ENCODE assay signal across 22 cellular contexts in the genomic region with DNA sequence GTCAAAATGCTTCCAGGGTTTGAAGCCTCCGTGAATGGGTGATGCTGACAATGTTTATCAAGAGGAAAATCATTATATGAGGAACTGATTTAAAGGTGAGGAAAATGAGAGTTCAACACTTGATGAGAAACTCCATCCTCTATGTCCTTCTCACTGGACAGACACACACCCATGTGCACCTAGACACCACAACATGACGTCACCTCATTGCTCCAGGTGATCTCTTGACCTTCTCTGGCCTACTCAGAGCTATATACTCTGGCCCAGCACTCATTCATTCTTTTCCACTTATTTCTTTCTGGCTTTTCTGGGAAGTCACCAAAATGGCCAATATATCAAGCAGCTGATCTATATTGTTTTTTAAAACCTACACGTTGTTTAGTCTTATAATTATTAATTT.
DNase-seq lines count a peak whose midpoint lies in the region; ATAC-seq, FAIRE-seq and TF ChIP-seq lines count a peak whose summit lies in the region.
"Had no signal": no experiment of that assay in that cellular context is flagged by ENCODE, and none has a peak within 500 bp of the region (broad histone marks: within the 10 kb centered on the region; RNA-seq: fewer than 3 reads in every experiment).

No MANE protein-coding gene starts in this region.

- no peak overlapping the region for H2BK5ac ChIP-seq in trophoblast cell (ENCODE audit: low read depth, low read length, poor library complexity)

- no peak for TF ChIP-seq EP300 in HepG2 (IDR thresholded peaks at IDR 0.05; ENCODE audit: low read depth in 2 of 2, low read length in 2 of 2)
- TF ChIP-seq EP300 in HepG2 (CRISPR knock-in tag; IDR thresholded peaks at IDR 0.05; ENCODE audit: borderline replicate concordance), result no peak

- in situ Hi-C loops in HepG2 (cut with HindIII; ENCODE audit: extremely low pct_ligation_motif_present, low pct_unique_long_range_greater_than_20kb), result no loop called here

- H4K12ac ChIP-seq in trophoblast cell (ENCODE audit: low read depth, low read length), result no peak overlapping the region

- H3K4me3 Mint-ChIP-seq in naive thymus-derived CD4-positive, alpha-beta T cell, result no peak overlapping the region
- H3K4me3 Mint-ChIP-seq: B cell; CD4-positive, CD25-positive, alpha-beta regulatory T cell; CD8-positive, alpha-beta T cell; GM23338 had no signal

- H3K79me2 ChIP-seq in HepG2 (ENCODE audit: insufficient read depth, low read length) (no peaks in the 10 kb centered on the region), Karpas-422 (ENCODE audit: low read length) (no peaks in the 10 kb centered on the region), trophoblast cell (ENCODE audit: control insufficient read depth, insufficient read depth, low read length, poor library complexity) (no peaks in the 10 kb centered on the region)

- H3K27me3 ChIP-seq in HepG2 (ENCODE audit: control insufficient read depth in 1 of 2, insufficient read depth in 2 of 2, low read length in 2 of 2) (no peaks in the 10 kb centered on the region), right lobe of liver (no peaks in the 10 kb centered on the region), Karpas-422 (ENCODE audit: low read length) (no peaks in the 10 kb centered on the region), trophoblast cell (ENCODE audit: insufficient read depth, low read length) (no peaks in the 10 kb centered on the region)
- H3K27me3 ChIP-seq in naive thymus-derived CD4-positive, alpha-beta T cell (ENCODE audit: control insufficient read depth in 2 of 2, insufficient read depth in 2 of 2, low read length in 2 of 2), result no peaks in the 10 kb centered on the region
- H3K27me3 ChIP-seq: BLaER1 had no signal

- no peak overlapping the region for H3K9ac ChIP-seq in HepG2 (ENCODE audit: insufficient read depth, low read depth, low read length)
- H3K9ac ChIP-seq in Karpas-422 (ENCODE audit: low read length), result no peak overlapping the region
- no peak overlapping the region for H3K9ac ChIP-seq in trophoblast cell (ENCODE audit: low read length)
- H3K9ac ChIP-seq: BLaER1 had no signal

- H3K9me2 ChIP-seq in Karpas-422 (replicated peaks; ENCODE audit: insufficient read depth, low read length), result no peaks in the 10 kb centered on the region

- no peak overlapping the region for H3K4me2 ChIP-seq in HepG2 (ENCODE audit: low read depth, low read length)
- no peak overlapping the region for H3K4me2 ChIP-seq in Karpas-422 (ENCODE audit: low read depth, low read length, poor library complexity, severe bottlenecking)
- H3K4me2 ChIP-seq in trophoblast cell (ENCODE audit: low read length), result no peak overlapping the region
- H3K4me2 ChIP-seq: BLaER1, GM23338 had no signal

- no peak for TF ChIP-seq CTCF in HepG2 (CRISPR knock-in tag; IDR thresholded peaks at IDR 0.05)
- no peak for TF ChIP-seq CTCF in right lobe of liver (IDR thresholded peaks at IDR 0.05)

- H4K91ac ChIP-seq in trophoblast cell (ENCODE audit: low read depth, low read length), result no peak overlapping the region

- H2BK12ac ChIP-seq in trophoblast cell (ENCODE audit: low read length), result no peak overlapping the region

- H3K18ac ChIP-seq in trophoblast cell (ENCODE audit: low read length), result no peak overlapping the region

- BruUV-seq in HepG2 (replicated peaks; lab: Mats Ljungman, UMichigan), result no TSS peak

- ATAC-seq in HepG2 (no peak), right lobe of liver (no peak)
- ATAC-seq in naive thymus-derived CD4-positive, alpha-beta T cell, result no peak
- ATAC-seq: CD8-positive, alpha-beta T cell; GM23338 had no signal

- H3K27ac ChIP-seq in HepG2 (ENCODE audit: extremely low read length, insufficient read depth, low read length) (no peak overlapping the region), right lobe of liver (no peak overlapping the region), Karpas-422 (ENCODE audit: low read length) (no peak overlapping the region), trophoblast cell (ENCODE audit: low read depth, low read length) (no peak overlapping the region)
- no peak overlapping the region for H3K27ac ChIP-seq in naive thymus-derived CD4-positive, alpha-beta T cell (ENCODE audit: low read depth, low read length)
- H3K27ac ChIP-seq: 22Rv1, BLaER1, C4-2B had no signal

- H3K4me1 ChIP-seq in HepG2 (ENCODE audit: insufficient read depth, low read length), result no peaks in the 10 kb centered on the region
- H3K4me1 ChIP-seq in right lobe of liver, result no peaks in the 10 kb centered on the region
- peaks cover 18% of the 10 kb centered on the region for H3K4me1 ChIP-seq in Karpas-422 (ENCODE audit: low read length)
- no peaks in the 10 kb centered on the region for H3K4me1 ChIP-seq in trophoblast cell (ENCODE audit: control insufficient read depth in 1 of 2, insufficient read depth in 2 of 2, low read length in 2 of 2)
- no peaks in the 10 kb centered on the region for H3K4me1 ChIP-seq in naive thymus-derived CD4-positive, alpha-beta T cell (ENCODE audit: control insufficient read depth in 2 of 2, insufficient read depth in 2 of 2, low read length in 2 of 2)
- H3K4me1 ChIP-seq: BLaER1, Caco-2 had no signal

- no peak for TF ChIP-seq POLR2A in HepG2 (IDR thresholded peaks at IDR 0.05; ENCODE audit: insufficient read depth in 1 of 2, low read depth in 2 of 2, low read length in 2 of 2)
- TF ChIP-seq POLR2A in right lobe of liver (IDR thresholded peaks at IDR 0.05), result no peak

- no peak overlapping the region for H3K14ac ChIP-seq in trophoblast cell (ENCODE audit: low read length)

- FAIRE-seq in HepG2 (lab: Jason Lieb, UNC), result no peak
- no peak for FAIRE-seq in RCC 7860 (lab: Jason Lieb, UNC)
- no peak for FAIRE-seq in HTR-8/SVneo (lab: Jason Lieb, UNC)
- FAIRE-seq: GM12891, GM18507 had no signal

- CTCF ChIA-PET in HepG2 (lab: Yijun Ruan, JAX; ENCODE audit: low intra/inter-chr PET ratio, low total read pairs), result no interaction called here
- CTCF ChIA-PET in naive thymus-derived CD4-positive, alpha-beta T cell (lab: Charles Lee), result no interaction called here

- no peaks in the 10 kb centered on the region for H4K20me1 ChIP-seq in HepG2 (ENCODE audit: insufficient read depth, low read length)
- no peaks in the 10 kb centered on the region for H4K20me1 ChIP-seq in Karpas-422 (ENCODE audit: insufficient read depth, low read depth, low read length)
- H4K20me1 ChIP-seq: BLaER1 had no signal

- H2AK5ac ChIP-seq in trophoblast cell (ENCODE audit: low read length), result no peak overlapping the region

- no peak for TF ChIP-seq RAD21 in HepG2 (CRISPR knock-in tag; IDR thresholded peaks at IDR 0.05)

- no peaks in the 10 kb centered on the region for H3K4me1 Mint-ChIP-seq in naive thymus-derived CD4-positive, alpha-beta T cell
- H3K4me1 Mint-ChIP-seq: B cell; CD4-positive, CD25-positive, alpha-beta regulatory T cell; GM23338 had no signal

- H3K27ac Mint-ChIP-seq in naive thymus-derived CD4-positive, alpha-beta T cell, result no peak overlapping the region
- H3K27ac Mint-ChIP-seq: B cell; CD4-positive, CD25-positive, alpha-beta regulatory T cell; CD8-positive, alpha-beta T cell; GM23338 had no signal

- H2AFZ ChIP-seq in HepG2 (ENCODE audit: low read length) (no peak overlapping the region), Karpas-422 (ENCODE audit: low read length) (0 out of 2 replicates have a peak overlapping the region, but pooled peaks have one; percentile 0), trophoblast cell (ENCODE audit: insufficient read depth, low read length, poor library complexity) (no peak overlapping the region)
- H2AFZ ChIP-seq: GM23338 had no signal

- H3K23ac ChIP-seq in trophoblast cell (ENCODE audit: low read length), result no peak overlapping the region

- intact Hi-C loops in HepG2 (cut with micrococcal nuclease; ENCODE audit: unreplicated experiment), result no loop called here
- intact Hi-C loops in right lobe of liver (cut with DNase I), result no loop called here
- intact Hi-C loops in naive thymus-derived CD4-positive, alpha-beta T cell (cut with micrococcal nuclease), result no loop called here

- H3K36me3 ChIP-seq in HepG2 (replicated peaks in 1 of 2; ENCODE audit: control insufficient read depth in 1 of 2, insufficient read depth in 2 of 2, low read length in 2 of 2), result no peaks in the 10 kb centered on the region
- no peaks in the 10 kb centered on the region for H3K36me3 ChIP-seq in right lobe of liver
- no peaks in the 10 kb centered on the region; the same call in 1 of the 2 replicates for H3K36me3 ChIP-seq in Karpas-422 (ENCODE audit: insufficient read depth, low read length)
- H3K36me3 ChIP-seq in trophoblast cell (ENCODE audit: control insufficient read depth in 1 of 2, insufficient read depth in 2 of 2, low read length in 2 of 2), result no peaks in the 10 kb centered on the region
- H3K36me3 ChIP-seq in naive thymus-derived CD4-positive, alpha-beta T cell (ENCODE audit: control insufficient read depth in 2 of 3, insufficient read depth in 3 of 3, low read length in 3 of 3), result no peaks in the 10 kb centered on the region
- H3K36me3 ChIP-seq: BLaER1, HAP-1 had no signal

- no peak overlapping the region for H4K8ac ChIP-seq in trophoblast cell (ENCODE audit: low read depth, low read length)

- DNase-seq in HepG2 (ENCODE audit: low spot score), result no peak
- DNase-seq in right lobe of liver, result no peak
- no peak for DNase-seq in Karpas-422
- peak; percentile 19 for DNase-seq in RCC 7860 (ENCODE audit: low spot score)
- peak; percentile 3 to 26 for DNase-seq in trophoblast cell
- no peak for DNase-seq in HTR-8/SVneo (ENCODE audit: insufficient read length, low spot score)
- DNase-seq in naive thymus-derived CD4-positive, alpha-beta T cell, result no peak
- no peak for DNase-seq in HuH-7 (ENCODE audit: low spot score)
- DNase-seq: Caco-2; CD4-positive, CD25-positive, alpha-beta regulatory T cell; CD8-positive, alpha-beta T cell; DMS79; EL; GF-D8 had no signal

- H2BK120ac ChIP-seq in trophoblast cell (ENCODE audit: insufficient read depth, low read length, poor library complexity), result no peak overlapping the region

- no peaks in the 10 kb centered on the region for H3K79me1 ChIP-seq in trophoblast cell (ENCODE audit: low read length)

- H3K9me3 ChIP-seq in HepG2 (ENCODE audit: low read length) (no peaks in the 10 kb centered on the region), right lobe of liver (no peaks in the 10 kb centered on the region), Karpas-422 (ENCODE audit: low read length) (peaks cover 5% of the 10 kb centered on the region; the same call in 1 of the 2 replicates), trophoblast cell (ENCODE audit: insufficient read depth, low read depth, low read length) (no peaks in the 10 kb centered on the region)
- H3K9me3 ChIP-seq in naive thymus-derived CD4-positive, alpha-beta T cell (ENCODE audit: control insufficient read depth in 2 of 3, low read length in 3 of 3), result no peaks in the 10 kb centered on the region
- H3K9me3 ChIP-seq: Caco-2, HAP-1 had no signal

- H3K4me3 ChIP-seq in HepG2 (replicated peaks in 1 of 3; ENCODE audit: insufficient read depth in 1 of 3, low read depth in 2 of 3, low read length in 3 of 3) (no peak overlapping the region), right lobe of liver (no peak overlapping the region), Karpas-422 (ENCODE audit: low read length) (no peak overlapping the region), trophoblast cell (ENCODE audit: low read depth, low read length) (no peak overlapping the region)
- no peak overlapping the region for H3K4me3 ChIP-seq in naive thymus-derived CD4-positive, alpha-beta T cell (ENCODE audit: low read length)
- H3K4me3 ChIP-seq: BLaER1, GM23338, HAP-1 had no signal

- H3K9me3 Mint-ChIP-seq in naive thymus-derived CD4-positive, alpha-beta T cell, result peaks cover 0 to 18% (median 7%) of the 10 kb centered on the region in 11 donors
- H3K9me3 Mint-ChIP-seq: GM23338 had no signal

- no peaks in the 10 kb centered on the region for H3K27me3 Mint-ChIP-seq in naive thymus-derived CD4-positive, alpha-beta T cell
- H3K27me3 Mint-ChIP-seq: B cell; CD4-positive, CD25-positive, alpha-beta regulatory T cell had no signal

- POLR2A ChIA-PET in HepG2 (lab: Yijun Ruan, JAX), result no interaction called here
- POLR2A ChIA-PET in naive thymus-derived CD4-positive, alpha-beta T cell (lab: Charles Lee), result no interaction called here

- H3K36me3 Mint-ChIP-seq in naive thymus-derived CD4-positive, alpha-beta T cell, result peaks cover 0 to 4% (median 0%) of the 10 kb centered on the region in 5 donors
- H3K36me3 Mint-ChIP-seq: CD4-positive, CD25-positive, alpha-beta regulatory T cell; CD8-positive, alpha-beta T cell had no signal

- 17% methylated on average over 3 of the region's 3 CpGs for WGBS in HepG2 (ENCODE audit: low lambda C conversion rate)
- 30% methylated on average over 3 of the region's 3 CpGs for WGBS in right lobe of liver (ENCODE audit: insufficient coverage, low coverage, low lambda C conversion rate, missing lambda C conversion rate)
- WGBS in trophoblast cell (ENCODE audit: extremely low coverage, insufficient coverage, insufficient read length), result no CpG with 5 or more reads among the region's 3 CpGs

- H3K4ac ChIP-seq in trophoblast cell (ENCODE audit: low read depth, low read length), result no peak overlapping the region

Comparison
In these comparisons a context has a peak if more than half of its experiments do, and no peak if none do; other contexts are left out.
1. DNase-seq: peak in RCC 7860 (single experiment) and trophoblast cell (2 of 2); none in HepG2 (single experiment), right lobe of liver (0 of 3), Karpas-422 (single experiment), HTR-8/SVneo (single experiment), naive thymus-derived CD4-positive, alpha-beta T cell (0 of 9) and HuH-7 (single experiment).